Comparison of ENCODE assay signal across 9 cellular contexts in genomic region chr18:48023334-48024008, GRCh38.
DNase-seq lines count a peak whose midpoint lies in the region; ATAC-seq and TF ChIP-seq lines count a peak whose summit lies in the region.
"Had no signal": no experiment of that assay in that cellular context is flagged by ENCODE, and none has a peak within 500 bp of the region (broad histone marks: within the 10 kb centered on the region; RNA-seq: fewer than 3 reads in every experiment).

No MANE protein-coding gene starts in this region.

- H3K4me2 ChIP-seq in OCI-LY1 (ENCODE audit: low read length), result no peak overlapping the region

- peak overlapping the region; percentile 85 for H3K27ac Mint-ChIP-seq in mesothelial cell of epicardium
- H3K27ac Mint-ChIP-seq: T-helper 1 cell treated with Interleukin-12 subunit alpha and Interleukin-12 subunit beta and Interleukin-4 antibody, amounts not matched to agents 30 μg/mL and 1 μg/mL, for 36 hours had no signal

- H3K36me3 Mint-ChIP-seq in mesothelial cell of epicardium, result no peaks in the 10 kb centered on the region

- no peaks in the 10 kb centered on the region for H3K36me3 ChIP-seq in OCI-LY1 (ENCODE audit: insufficient read depth, low read length)
- H3K36me3 ChIP-seq in colonic mucosa, result no peaks in the 10 kb centered on the region

- no peaks in the 10 kb centered on the region for H3K9me3 Mint-ChIP-seq in mesothelial cell of epicardium
- H3K9me3 Mint-ChIP-seq: T-helper 1 cell treated with Interleukin-12 subunit alpha and Interleukin-12 subunit beta and Interleukin-4 antibody, amounts not matched to agents 30 μg/mL and 1 μg/mL, for 36 hours had no signal

- no peaks in the 10 kb centered on the region for H4K20me1 ChIP-seq in OCI-LY1 (ENCODE audit: insufficient read depth, low read length)

- intact Hi-C loops in colonic mucosa (cut with DNase I), result no loop called here

- TF ChIP-seq CTCF in OCI-LY1 (IDR thresholded peaks at IDR 0.05; ENCODE audit: low read length) (peak; percentile 35), colonic mucosa (IDR thresholded peaks at IDR 0.05) (peak; percentile 26), mesothelial cell of epicardium (IDR thresholded peaks at IDR 0.05; ENCODE audit: unreplicated experiment) (no peak)

- no peak for ATAC-seq in GM18907 (IDR thresholded peaks at IDR 0.05; ENCODE audit: unreplicated experiment)

- H3K27me3 ChIP-seq in OCI-LY1 (ENCODE audit: insufficient read depth, low read length) (peaks cover 3% of the 10 kb centered on the region; the same call in 1 of the 2 replicates), colonic mucosa (no peaks in the 10 kb centered on the region)

- H3K9ac ChIP-seq in OCI-LY1 (ENCODE audit: low read length), result no peak overlapping the region
- H3K9ac ChIP-seq in colonic mucosa (ENCODE audit: low read depth in 2 of 2, low read length in 2 of 2), result peak overlapping the region in 1 of 2 donors; percentile 6

- H3K27me3 Mint-ChIP-seq in mesothelial cell of epicardium (ENCODE audit: low read depth), result peaks cover 11% of the 10 kb centered on the region

- H3K9me3 ChIP-seq in OCI-LY1 (ENCODE audit: low read length) (no peaks in the 10 kb centered on the region), colonic mucosa (no peaks in the 10 kb centered on the region)

- no peak overlapping the region for H2AFZ ChIP-seq in OCI-LY1 (ENCODE audit: low read length)

- H3K4me1 ChIP-seq in OCI-LY1 (ENCODE audit: insufficient read depth, low read length, severe bottlenecking) (no peaks in the 10 kb centered on the region), colonic mucosa (no peaks in the 10 kb centered on the region)

- no peak overlapping the region for H3K4me3 Mint-ChIP-seq in mesothelial cell of epicardium
- H3K4me3 Mint-ChIP-seq: T-helper 1 cell treated with Interleukin-12 subunit alpha and Interleukin-12 subunit beta and Interleukin-4 antibody, amounts not matched to agents 30 μg/mL and 1 μg/mL, for 36 hours had no signal

- H3F3A ChIP-seq in OCI-LY1 (ENCODE audit: insufficient read depth, low read length), result no peaks in the 10 kb centered on the region

- H3K4me3 ChIP-seq in OCI-LY1 (ENCODE audit: low read depth, low read length, poor library complexity, severe bottlenecking), result no peak overlapping the region
- H3K4me3 ChIP-seq in colonic mucosa, result no peak overlapping the region

- no peaks in the 10 kb centered on the region for H3K9me2 ChIP-seq in OCI-LY1 (ENCODE audit: low read depth, low read length)

- DNase-seq in DMS153 treated with DMSO at 0.1 percent for 48 hours (lab: John Stamatoyannopoulos, UW; ENCODE audit: unreplicated experiment), result peak; percentile 81
- peak in 71 of 76 experiments; percentile 12 to 92 (median 62) for DNase-seq in HUDEP-2 (lab: John Stamatoyannopoulos, UW; ENCODE audit: unreplicated experiment in 76 of 76)
- peak; percentile 62 for DNase-seq in colonic mucosa
- DNase-seq in mesothelial cell of epicardium (ENCODE audit: low spot score in 2 of 2, unreplicated experiment in 2 of 2), result peak; percentile 27 to 67
- no peak for DNase-seq in activated CD4-positive, CD25-positive, alpha-beta regulatory T cell (lab: John Stamatoyannopoulos, UW)
- no peak for DNase-seq in cortex of kidney (lab: John Stamatoyannopoulos, UW)

- peaks cover 34% of the 10 kb centered on the region for H3K4me1 Mint-ChIP-seq in mesothelial cell of epicardium

- no peaks in the 10 kb centered on the region for H3K79me2 ChIP-seq in OCI-LY1 (ENCODE audit: insufficient read depth, low read length)

- no peak overlapping the region for H3K27ac ChIP-seq in OCI-LY1 (ENCODE audit: low read depth, low read length, poor library complexity, severe bottlenecking)
- no peak overlapping the region for H3K27ac ChIP-seq in colonic mucosa

Comparison
In these comparisons a context has a peak if more than half of its experiments do, and no peak if none do; other contexts are left out.
1. DNase-seq: peak in DMS153 treated with DMSO at 0.1 percent for 48 hours (single experiment), HUDEP-2 (71 of 76), colonic mucosa (single experiment) and mesothelial cell of epicardium (2 of 2); none in activated CD4-positive, CD25-positive, alpha-beta regulatory T cell (0 of 4) and cortex of kidney (single experiment).